Comparison of ENCODE assay signal across 16 cellular contexts in the genomic region with DNA sequence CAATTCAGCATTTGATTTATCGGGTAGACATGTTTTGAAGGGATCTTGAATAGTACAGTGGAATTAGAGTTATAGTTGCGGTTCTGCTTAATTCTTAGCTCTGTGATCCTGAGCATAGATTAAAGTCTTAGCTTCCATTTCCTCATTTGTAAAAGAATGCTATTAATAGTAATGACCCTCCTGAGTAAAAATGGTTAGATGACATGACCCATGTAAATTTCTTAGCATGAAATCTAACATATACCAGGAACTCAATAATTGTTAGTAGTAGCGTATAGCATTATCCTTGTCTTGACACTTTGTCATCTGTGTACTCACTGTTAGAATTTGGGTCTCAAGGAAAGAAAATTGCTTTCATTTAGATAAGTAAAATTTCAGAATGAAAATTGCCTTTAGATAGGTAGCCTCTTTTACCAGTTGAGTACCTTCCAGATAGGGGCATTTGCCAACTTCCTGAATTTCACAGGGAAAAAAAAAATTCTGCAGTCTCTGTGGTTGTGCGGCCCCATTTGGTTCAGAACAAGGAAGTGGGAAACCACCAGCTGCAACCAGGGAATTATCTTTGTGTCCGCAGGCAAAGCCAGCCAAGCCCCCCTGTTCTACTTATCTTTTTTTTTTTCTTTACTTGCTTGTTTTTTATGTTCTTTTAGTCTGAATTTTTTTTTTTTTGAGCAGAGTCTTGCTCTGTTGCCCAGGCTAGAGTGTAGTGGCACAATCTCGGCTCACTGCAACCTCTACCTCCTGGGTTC.
A peak's percentile ranks its signal among the peaks of the same experiment; 100 is the strongest.
DNase-seq lines count a peak whose midpoint lies in the region; ATAC-seq and TF ChIP-seq lines count a peak whose summit lies in the region.
"Had no signal": no experiment of that assay in that cellular context is flagged by ENCODE, and none has a peak within 500 bp of the region (broad histone marks: within the 10 kb centered on the region; RNA-seq: fewer than 3 reads in every experiment).

No MANE protein-coding gene starts in this region.

- H3K27me3 ChIP-seq in Karpas-422 (ENCODE audit: low read length): no peaks in the 10 kb centered on the region
- H3K27me3 ChIP-seq in Peyer's patch: no peaks in the 10 kb centered on the region

- H3K36me3 ChIP-seq in Karpas-422 (ENCODE audit: insufficient read depth, low read length): no peaks in the 10 kb centered on the region
- H3K36me3 ChIP-seq in Peyer's patch: no peaks in the 10 kb centered on the region
- H3K36me3 ChIP-seq: WERI-Rb-1 had no signal

- H3K9me3 Mint-ChIP-seq in immature natural killer cell: peaks cover 0 to 3% (median 0%) of the 10 kb centered on the region in 6 donors

- no peak overlapping the region for H3K27ac Mint-ChIP-seq in T-helper 17 cell
- no peak overlapping the region for H3K27ac Mint-ChIP-seq in immature natural killer cell

- H3K4me3 Mint-ChIP-seq in T-helper 17 cell (no peak overlapping the region), immature natural killer cell (peak overlapping the region in 1 of 5 donors; percentile 13)

- no peaks in the 10 kb centered on the region for H3K9me3 ChIP-seq in Karpas-422 (ENCODE audit: low read length)
- no peaks in the 10 kb centered on the region for H3K9me3 ChIP-seq in T-helper 17 cell (ENCODE audit: control insufficient read depth, low read length, poor library complexity, severe bottlenecking)
- H3K9me3 ChIP-seq in Peyer's patch: no peaks in the 10 kb centered on the region

- peak overlapping the region; percentile 32 for H3K4me2 ChIP-seq in Karpas-422 (ENCODE audit: low read depth, low read length, poor library complexity, severe bottlenecking)

- peaks cover 28% of the 10 kb centered on the region for H3K4me1 ChIP-seq in Karpas-422 (ENCODE audit: low read length)
- peaks cover 0 to 9% (median 0%) of the 10 kb centered on the region in 4 donors for H3K4me1 ChIP-seq in Peyer's patch

- DNase-seq in Ammon's horn (ENCODE audit: low spot score) (peak; percentile 28), Karpas-422 (peak; percentile 70), T-helper 17 cell (no peak), immature natural killer cell (peak; percentile 7 to 22 (median 10)), Peyer's patch (no peak), omental fat pad (ENCODE audit: low spot score) (no peak), NCI-H510A (lab: John Stamatoyannopoulos, UW) (no peak)
- DNase-seq: activated T-cell treated with anti-CD3 and anti-CD28 coated beads for 4 hours; cortex of kidney; NCI-H1048; NCI-H226; retina; stimulated activated CD4-positive, alpha-beta T cell treated with anti-CD3 and anti-CD28 coated beads, Interleukin-4, amount 100 ng/mL, for 1 hour; stimulated activated naive CD4-positive, alpha-beta T cell treated with Interleukin-2 at 50 U/mL for 16 hours; WERI-Rb-1 had no signal

- ATAC-seq in T-helper 17 cell (peak; percentile 23), omental fat pad (ENCODE audit: low FRiP score) (no peak)
- no peak for ATAC-seq in activated CD4-positive, CD25-positive, alpha-beta regulatory T cell treated with anti-CD3 and anti-CD28 coated beads, Interleukin-2, amount 50 U/mL, for 24 hours

- H3K4me1 Mint-ChIP-seq in T-helper 17 cell: peaks cover 16% of the 10 kb centered on the region
- H3K4me1 Mint-ChIP-seq in immature natural killer cell: peaks cover 21 to 51% of the 10 kb centered on the region in 2 donors

- H3K4me3 ChIP-seq in Karpas-422 (ENCODE audit: low read length): no peak overlapping the region
- H3K4me3 ChIP-seq in Peyer's patch: no peak overlapping the region

- no peak overlapping the region for H2AFZ ChIP-seq in Karpas-422 (ENCODE audit: low read length)

- no peak for TF ChIP-seq POLR2A in Peyer's patch (IDR thresholded peaks at IDR 0.05)

- no peak overlapping the region for H3K9ac ChIP-seq in Karpas-422 (ENCODE audit: low read length)

- no peaks in the 10 kb centered on the region for H3K9me2 ChIP-seq in Karpas-422 (replicated peaks; ENCODE audit: insufficient read depth, low read length)

- H3K36me3 Mint-ChIP-seq in T-helper 17 cell (ENCODE audit: low read depth): no peaks in the 10 kb centered on the region
- H3K36me3 Mint-ChIP-seq in immature natural killer cell: peaks cover 0 to 4% (median 3%) of the 10 kb centered on the region in 3 donors

- peak overlapping the region; percentile 45; the same call in 1 of the 2 replicates for H3K27ac ChIP-seq in Karpas-422 (ENCODE audit: low read length)
- H3K27ac ChIP-seq in Peyer's patch: no peak overlapping the region
- H3K27ac ChIP-seq: WERI-Rb-1 had no signal

- no peak for TF ChIP-seq CTCF in Peyer's patch (IDR thresholded peaks at IDR 0.05)
- no peak for TF ChIP-seq CTCF in omental fat pad (IDR thresholded peaks at IDR 0.05)

- H4K20me1 ChIP-seq in Karpas-422 (ENCODE audit: insufficient read depth, low read depth, low read length): 0 out of 2 replicates have a peak, but pooled peaks cover 7% of the 10 kb centered on the region

- no peaks in the 10 kb centered on the region for H3K79me2 ChIP-seq in Karpas-422 (ENCODE audit: low read length)

- H3K27me3 Mint-ChIP-seq in T-helper 17 cell (no peaks in the 10 kb centered on the region), immature natural killer cell (ENCODE audit: low read depth in 3 of 3) (peaks cover 0 to 6% (median 3%) of the 10 kb centered on the region in 3 donors)

Comparison
In these comparisons a context has a peak if more than half of its experiments do, and no peak if none do; other contexts are left out.
1. DNase-seq: peak in Ammon's horn (single experiment), Karpas-422 (single experiment) and immature natural killer cell (3 of 3); none in T-helper 17 cell (0 of 3), Peyer's patch (0 of 3), omental fat pad (single experiment) and NCI-H510A (single experiment).